ENCODE assay signal across 8 cellular contexts in genomic region chr21:43775795-43776430, GRCh38. TPM values are rescaled to one million over a fixed set of nuclear protein-coding genes. Genes with fewer than 3 reads are reported as not detected.
DNase-seq lines count a peak whose midpoint lies in the region; ATAC-seq, FAIRE-seq and TF ChIP-seq lines count a peak whose summit lies in the region.

TSS of gene CSTB (minus strand) at chr21:43776308. CDS start at chr21:43776269, 39 bp downstream.

- CTCF ChIA-PET in A549 (lab: Yijun Ruan, JAX), result no interaction called here

- no peak within 1 kb of the TSS for H2AK5ac ChIP-seq in mesendoderm (ENCODE audit: low read length)

- no peak within 1 kb of the TSS for H4K5ac ChIP-seq in mesendoderm (ENCODE audit: low read length)

- ATAC-seq in A549 (peak; percentile 64 to 69), GM18517 (IDR thresholded peaks at IDR 0.05; ENCODE audit: unreplicated experiment) (peak; percentile 61), HG03108 (IDR thresholded peaks at IDR 0.05; ENCODE audit: unreplicated experiment) (peak; percentile 56)
- peak; percentile 82 for ATAC-seq in effector memory CD8-positive, alpha-beta T cell (replicated peaks)

- no peaks in the 10 kb centered on the region for H3K27me3 Mint-ChIP-seq in effector memory CD8-positive, alpha-beta T cell

- no peak within 1 kb of the TSS for H2BK5ac ChIP-seq in mesendoderm (ENCODE audit: low read length)

- H3K4me1 Mint-ChIP-seq in effector memory CD8-positive, alpha-beta T cell (ENCODE audit: low read depth in 2 of 2), result peaks cover 25 to 33% of the 10 kb centered on the region in 2 donors

- H3K27me3 ChIP-seq in mesendoderm (ENCODE audit: insufficient read depth, low read length, poor library complexity), result no peaks in the 10 kb centered on the region

- TF ChIP-seq CTCF in A549 (IDR thresholded peaks at IDR 0.05), result no peak

- H3K27ac Mint-ChIP-seq in effector memory CD8-positive, alpha-beta T cell, result peak within 1 kb of the TSS; percentile 82 to 85

- no peak within 1 kb of the TSS for H3K23ac ChIP-seq in mesendoderm (ENCODE audit: low read length)

- peak within 1 kb of the TSS; percentile 86 for H3K18ac ChIP-seq in mesendoderm (ENCODE audit: low read length)

- no peaks in the 10 kb centered on the region for H3K9me3 Mint-ChIP-seq in effector memory CD8-positive, alpha-beta T cell

- H3K9ac ChIP-seq in mesendoderm (ENCODE audit: low read length), result peak within 1 kb of the TSS; percentile 85

- H3K4me3 Mint-ChIP-seq in effector memory CD8-positive, alpha-beta T cell, result peak within 1 kb of the TSS; percentile 87 to 91

- peak within 1 kb of the TSS; percentile 84 for H3K56ac ChIP-seq in mesendoderm (ENCODE audit: low read length)

- H3K4me2 ChIP-seq in A549 (peak within 1 kb of the TSS; percentile 92), mesendoderm (ENCODE audit: low read length) (peak within 1 kb of the TSS; percentile 81)

- H4K8ac ChIP-seq in mesendoderm (ENCODE audit: low read depth, low read length), result peak within 1 kb of the TSS; percentile 67

- H3K79me2 ChIP-seq in mesendoderm (ENCODE audit: control insufficient read depth, insufficient read depth, low read length), result peaks cover 10% of the 10 kb centered on the region

- 4% methylated on average over 11 of the region's 71 CpGs for WGBS in A549 (ENCODE audit: missing lambda C conversion rate)
- WGBS in mesendoderm (ENCODE audit: extremely low coverage, insufficient coverage, low lambda C conversion rate), result no CpG with 5 or more reads among the region's 71 CpGs

- FAIRE-seq in A549 (lab: Jason Lieb, UNC), result no peak

- peaks cover 20% of the 10 kb centered on the region for H3K36me3 Mint-ChIP-seq in effector memory CD8-positive, alpha-beta T cell (ENCODE audit: insufficient read depth)

- POLR2A ChIA-PET in A549 (lab: Yijun Ruan, JAX), result no interaction called here

- DNase-seq in A549 (ENCODE audit: low read depth in 1 of 2, low spot score in 1 of 2) (peak; percentile 53 to 65), NCI-H748 treated with DMSO at 0.1 percent for 48 hours (lab: John Stamatoyannopoulos, UW) (peak; percentile 33), mesendoderm (peak; percentile 82)
- DNase-seq in activated CD8-positive, alpha-beta memory T cell treated with anti-CD3 and anti-CD28 coated beads for 4 hours (ENCODE audit: low read depth in 2 of 2), result peak; percentile 62 to 82
- peak; percentile 77 to 84 (median 82) for DNase-seq in effector memory CD8-positive, alpha-beta T cell
- peak; percentile 68 for DNase-seq in stimulated activated CD8-positive, alpha-beta memory T cell treated with anti-CD3 and anti-CD28 coated beads, Interleukin-15, amount 100 ng/mL, for 1 hour (ENCODE audit: low read depth)

- H3K4me3 ChIP-seq in A549 (peak within 1 kb of the TSS; percentile 97), mesendoderm (ENCODE audit: low read length) (peak within 1 kb of the TSS; percentile 83)

- H3K4ac ChIP-seq in mesendoderm (ENCODE audit: low read depth, low read length), result peak within 1 kb of the TSS; percentile 75

- TF ChIP-seq EP300 in A549 (IDR thresholded peaks at IDR 0.05), result no peak

- peaks cover 8% of the 10 kb centered on the region for H3K79me1 ChIP-seq in mesendoderm (ENCODE audit: low read length)

- no peaks in the 10 kb centered on the region for H3K9me3 ChIP-seq in A549

- H3K4me1 ChIP-seq in A549 (peaks cover 14% of the 10 kb centered on the region; the same call in 2 of the 3 replicates), mesendoderm (ENCODE audit: control insufficient read depth, low read depth, low read length) (peaks cover 3% of the 10 kb centered on the region)

- H2BK120ac ChIP-seq in mesendoderm (ENCODE audit: low read depth, low read length), result peak within 1 kb of the TSS; percentile 40

- peak; percentile 74 for TF ChIP-seq POLR2A in A549 (IDR thresholded peaks at IDR 0.05; ENCODE audit: low read length)

- peaks cover 4% of the 10 kb centered on the region for H3K36me3 ChIP-seq in mesendoderm (ENCODE audit: control insufficient read depth, insufficient read depth, low read length)

- no peak within 1 kb of the TSS for H2BK15ac ChIP-seq in mesendoderm (replicated peaks; ENCODE audit: low read depth)

- TF ChIP-seq RAD21 in A549 (conservative IDR thresholded peaks at IDR 0.05 in 1 of 2, IDR thresholded peaks at IDR 0.05 in 1 of 2), result no peak

- H3K27ac ChIP-seq in A549 (peak within 1 kb of the TSS; percentile 95 to 99), mesendoderm (ENCODE audit: low read depth, low read length) (peak within 1 kb of the TSS; percentile 31)

TF ChIP-seq in A549, 52 proteins besides CTCF, POLR2A, EP300 and RAD21 (continues in another document):
- TF ChIP-seq RARB (CRISPR knock-in tag; IDR thresholded peaks at IDR 0.05), result no peak
- 0 out of 2 replicates have a peak, but pooled peaks have one; percentile 31 for TF ChIP-seq E2F6 (IDR thresholded peaks at IDR 0.05; ENCODE audit: borderline replicate concordance, low read depth)
- TF ChIP-seq HOXB13 (CRISPR knock-in tag; IDR thresholded peaks at IDR 0.05; ENCODE audit: low read depth), result no peak
- no peak for TF ChIP-seq HOXA7 (CRISPR knock-in tag; IDR thresholded peaks at IDR 0.05)
- no peak for TF ChIP-seq EHMT2 (IDR thresholded peaks at IDR 0.05; ENCODE audit: low read depth)
- TF ChIP-seq ATOH8 (CRISPR knock-in tag; IDR thresholded peaks at IDR 0.05; ENCODE audit: low read depth), result no peak
- peak; percentile 52 to 72; a peak in 2 of 5 replicates for TF ChIP-seq JUN (IDR thresholded peaks at IDR 0.05)
- TF ChIP-seq BCL3 (IDR thresholded peaks at IDR 0.05), result no peak; the same call in 2 of the 3 replicates
- no peak for TF ChIP-seq ZNF302 (CRISPR knock-in tag; IDR thresholded peaks at IDR 0.05)
- TF ChIP-seq ELK1 (IDR thresholded peaks at IDR 0.05; ENCODE audit: low read depth, low read length), result no peak
- no peak for TF ChIP-seq SMC3 (IDR thresholded peaks at IDR 0.05)
- no peak for TF ChIP-seq FOXS1 (CRISPR knock-in tag; IDR thresholded peaks at IDR 0.05)
- no peak for TF ChIP-seq NR3C1 (IDR thresholded peaks at IDR 0.05)
- TF ChIP-seq GATA3 (IDR thresholded peaks at IDR 0.05; ENCODE audit: borderline replicate concordance), result peak; percentile 9; the same call in 1 of the 2 replicates
- no peak for TF ChIP-seq ZFP36 (IDR thresholded peaks at IDR 0.05; ENCODE audit: borderline replicate concordance, partially characterized antibody)
- TF ChIP-seq NFE2L2 (conservative IDR thresholded peaks at IDR 0.05; ENCODE audit: low read length), result no peak
- TF ChIP-seq POLR2AphosphoS2 (conservative IDR thresholded peaks at IDR 0.05; ENCODE audit: low read length), result 0 out of 2 replicates have a peak, but pooled peaks have one; percentile 42
- no peak for TF ChIP-seq CBX2 (IDR thresholded peaks at IDR 0.05; ENCODE audit: borderline replicate concordance, low read depth)
- no peak for TF ChIP-seq ZC3H11A (IDR thresholded peaks at IDR 0.05)
- TF ChIP-seq FOSB (CRISPR knock-in tag; IDR thresholded peaks at IDR 0.05), result no peak
- TF ChIP-seq USF2 (IDR thresholded peaks at IDR 0.05), result peak; percentile 83

RNA-seq across cellular contexts. Expression of gene CSTB, which starts in this region (rescaled TPM):
- polyA plus RNA-seq in A549 (2011; rRNA removed) (42.9 and 51.5 TPM in 2 replicates), A549 (2017; fragmentation: RNase III; extraction: RNeasy Plus Mini Kit Qiagen cat#74134 plus additional on column Dnase treatment) (94.1 to 102 TPM (median 101 TPM) in 3 replicates)
- 90.6 and 103 TPM in 2 replicates for polyA plus RNA-seq in A549 (2012; cell fraction: cytosol; rRNA removed)
- 29.1 and 41.0 TPM in 2 replicates for polyA plus RNA-seq in A549 (2012; cell fraction: nucleus; rRNA removed)
- 16.5 and 23.7 TPM in 2 replicates for polyA minus RNA-seq in A549 (2011; rRNA and poly(A)+ RNA removed)
- 115 TPM for polyA plus RNA-seq in mesendoderm (2013, experiment 1 of 2)
- 116 TPM for polyA plus RNA-seq in mesendoderm (2013, experiment 2 of 2)

Comparison
In these comparisons a context has a peak if more than half of its experiments do, and no peak if none do; other contexts are left out.
1. Peak in every context shown above with its lines: DNase-seq, ATAC-seq, H3K4me3 ChIP-seq and H3K27ac ChIP-seq.